In genomic region chr12:57429473-57430116, GRCh38 we compare ENCODE assay signal across 6 cellular contexts. TPM values are rescaled to one million over a fixed set of nuclear protein-coding genes. Genes with fewer than 3 reads are reported as not detected.
A peak's percentile ranks its signal among the peaks of the same experiment; 100 is the strongest.
DNase-seq lines count a peak whose midpoint lies in the region; ATAC-seq lines count a peak whose summit lies in the region.

No MANE protein-coding gene starts in this region.

- H3K27me3 Mint-ChIP-seq in activated naive CD8-positive, alpha-beta T cell treated with anti-CD3 and anti-CD28 coated beads for 36 hours, result peaks cover 3% of the 10 kb centered on the region
- no peaks in the 10 kb centered on the region for H3K27me3 Mint-ChIP-seq in naive B cell

- intact Hi-C loops in sciatic nerve (cut with DNase I), result no loop called here

- DNase-seq in HAP-1 (ENCODE audit: low spot score in 2 of 2) (peak in 1 of 2 experiments; percentile 24), naive B cell (no peak), amygdala (lab: John Stamatoyannopoulos, UW) (no peak), sciatic nerve (ENCODE audit: low spot score) (no peak)
- DNase-seq in activated naive CD8-positive, alpha-beta T cell treated with anti-CD3 and anti-CD28 coated beads for 36 hours, result no peak

- in situ Hi-C loops in HAP-1 (cut with MboI; ENCODE audit: low sequenced_read_pairs), result no loop called here

- peaks cover 15% of the 10 kb centered on the region for H3K36me3 Mint-ChIP-seq in activated naive CD8-positive, alpha-beta T cell treated with anti-CD3 and anti-CD28 coated beads for 36 hours
- peaks cover 0 to under 1% of the 10 kb centered on the region in 2 donors for H3K36me3 Mint-ChIP-seq in naive B cell

- H3K4me3 Mint-ChIP-seq in activated naive CD8-positive, alpha-beta T cell treated with anti-CD3 and anti-CD28 coated beads for 36 hours, result peak overlapping the region; percentile 98
- H3K4me3 Mint-ChIP-seq in naive B cell, result peak overlapping the region; percentile 86 to 99 (median 96)

- ATAC-seq in naive B cell (ENCODE audit: low read depth in 2 of 2) (no peak), GM21515 (IDR thresholded peaks at IDR 0.05; ENCODE audit: unreplicated experiment) (no peak), sciatic nerve (no peak)

- H3K9me3 ChIP-seq in HAP-1, result no peaks in the 10 kb centered on the region

- peaks cover 3% of the 10 kb centered on the region; the same call in 1 of the 2 replicates for H3K36me3 ChIP-seq in HAP-1 (replicated peaks)

- peaks cover 13% of the 10 kb centered on the region for H3K4me1 ChIP-seq in HAP-1

- peak overlapping the region; percentile 98 for H3K27ac Mint-ChIP-seq in activated naive CD8-positive, alpha-beta T cell treated with anti-CD3 and anti-CD28 coated beads for 36 hours
- peak overlapping the region; percentile 98 to 100 (median 99) for H3K27ac Mint-ChIP-seq in naive B cell

- H3K9me3 Mint-ChIP-seq in activated naive CD8-positive, alpha-beta T cell treated with anti-CD3 and anti-CD28 coated beads for 36 hours, result no peaks in the 10 kb centered on the region
- no peaks in the 10 kb centered on the region for H3K9me3 Mint-ChIP-seq in naive B cell

- H3K4me3 ChIP-seq in HAP-1, result peak overlapping the region; percentile 50

- H3K4me1 Mint-ChIP-seq in activated naive CD8-positive, alpha-beta T cell treated with anti-CD3 and anti-CD28 coated beads for 36 hours, result peaks cover 29% of the 10 kb centered on the region
- H3K4me1 Mint-ChIP-seq in naive B cell, result peaks cover 29 to 46% (median 32%) of the 10 kb centered on the region in 3 donors

- H3K27me3 ChIP-seq in HAP-1 (ENCODE audit: low read depth), result no peaks in the 10 kb centered on the region

RNA-seq across cellular contexts. Expression of gene R3HDM2, which starts 1.2 kb away (rescaled TPM):
- 10 to 100 TPM; 22.8 to 24.2 TPM for total RNA-seq in activated naive CD8-positive, alpha-beta T cell treated with anti-CD3 and anti-CD28 coated beads for 36 hours
- polyA plus RNA-seq in naive B cell (ENCODE audit: low read depth in 6 of 6), result 10 to 100 TPM in 3 of 6 donors, 1 to 10 TPM in 3; 2.9 to 20.4 (median 10.2) TPM
- total RNA-seq in sciatic nerve, result 89.6 TPM

RNA-seq across cellular contexts. Expression of gene INHBC, which starts 5.0 kb away (rescaled TPM):
- not detected for total RNA-seq in activated naive CD8-positive, alpha-beta T cell treated with anti-CD3 and anti-CD28 coated beads for 36 hours
- not detected for polyA plus RNA-seq in naive B cell (ENCODE audit: low read depth in 6 of 6)
- not detected for total RNA-seq in sciatic nerve

RNA-seq across cellular contexts. Expression of gene INHBE, which starts 25.5 kb away (rescaled TPM):
- total RNA-seq in activated naive CD8-positive, alpha-beta T cell treated with anti-CD3 and anti-CD28 coated beads for 36 hours, result 1 to 10 TPM; 1.2 to 1.7 TPM
- polyA plus RNA-seq in naive B cell (ENCODE audit: low read depth in 6 of 6), result under 1 TPM in 1 of 6 donors, not detected in 5; 0.44 TPM
- total RNA-seq in sciatic nerve, result not detected

RNA-seq across cellular contexts. Expression of gene GLI1, which starts 30.0 kb away (rescaled TPM):
- total RNA-seq in activated naive CD8-positive, alpha-beta T cell treated with anti-CD3 and anti-CD28 coated beads for 36 hours, result under 1 TPM; 0.56 to 0.62 TPM
- polyA plus RNA-seq in naive B cell (ENCODE audit: low read depth in 6 of 6), result 1 to 10 TPM in 4 of 6 donors, under 1 TPM in 2; 0.27 to 2.4 (median 1.1) TPM
- 47.7 TPM for total RNA-seq in sciatic nerve

RNA-seq across cellular contexts. Expression of gene ARHGAP9, which starts 50.1 kb away (rescaled TPM):
- total RNA-seq in activated naive CD8-positive, alpha-beta T cell treated with anti-CD3 and anti-CD28 coated beads for 36 hours, result 100 to 1,000 TPM; 154 to 162 TPM
- polyA plus RNA-seq in naive B cell (ENCODE audit: low read depth in 6 of 6), result 100 to 1,000 TPM; 152 to 231 (median 164) TPM
- 30.8 TPM for total RNA-seq in sciatic nerve
